In the genomic region with DNA sequence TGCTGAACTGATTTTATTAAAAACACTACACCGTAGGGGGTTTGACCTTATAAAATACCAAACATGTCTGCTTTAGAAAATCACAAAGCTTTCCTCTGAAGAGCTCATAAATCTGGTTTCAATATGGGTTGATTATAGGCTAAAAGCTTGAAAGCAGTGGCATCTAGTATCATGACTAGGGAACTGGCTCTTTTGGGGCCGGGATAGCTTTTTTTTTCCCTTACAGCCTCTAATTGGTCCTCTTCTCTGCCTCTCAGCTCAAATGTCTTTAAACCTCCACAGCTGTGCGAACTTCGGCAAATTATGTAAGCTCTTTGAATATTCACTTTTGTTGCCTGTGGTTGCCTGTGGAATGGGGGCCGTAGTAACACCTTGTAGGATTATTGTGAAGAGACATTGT, we compare ENCODE assay signal across 28 cellular contexts. TPM values are rescaled to one million over a fixed set of nuclear protein-coding genes. Genes with fewer than 3 reads are reported as not detected.
DNase-seq lines count a peak whose midpoint lies in the region; FAIRE-seq and TF ChIP-seq lines count a peak whose summit lies in the region.
"Had no signal": no experiment of that assay in that cellular context is flagged by ENCODE, and none has a peak within 500 bp of the region (broad histone marks: within the 10 kb centered on the region; RNA-seq: fewer than 3 reads in every experiment).

No MANE protein-coding gene starts in this region.

- TF ChIP-seq EP300 in transverse colon (IDR thresholded peaks at IDR 0.05; ENCODE audit: low read depth) = no peak

- H3K27ac ChIP-seq in HUES48 (ENCODE audit: low read depth, low read length) (peak overlapping the region; percentile 61), transverse colon (no peak overlapping the region)
- H3K27ac ChIP-seq: left lung, Peyer's patch, tibial artery had no signal

- H3K4me1 ChIP-seq in HUES48 (ENCODE audit: control insufficient read depth, insufficient read depth, low read length) (peaks cover 63% of the 10 kb centered on the region), transverse colon (peaks cover 0 to 4% (median 2%) of the 10 kb centered on the region in 4 donors)
- H3K4me1 ChIP-seq: Peyer's patch had no signal

- no peak overlapping the region for H3K9ac ChIP-seq in HUES48 (ENCODE audit: low read depth, low read length)

- TF ChIP-seq CTCF in mesothelial cell of epicardium (IDR thresholded peaks at IDR 0.05; ENCODE audit: unreplicated experiment) (no peak), transverse colon (IDR thresholded peaks at IDR 0.05) (no peak)

- H3K27ac Mint-ChIP-seq in mesothelial cell of epicardium = peak overlapping the region; percentile 79
- H3K27ac Mint-ChIP-seq in activated T-helper 2 cell treated with anti-CD3 and anti-CD28 coated beads, Interferon-gamma antibody, Interleukin-2, Interleukin-4, amounts not matched to agents 10 μg/mL and 5 μg/mL and 100 μg/mL, durations not matched to agents 14 hours and 24 hours and 36 hours = no peak overlapping the region
- H3K27ac Mint-ChIP-seq: activated CD4-positive, alpha-beta T cell treated with anti-CD3 and anti-CD28 coated beads for 36 hours; activated CD8-positive, alpha-beta T cell treated with anti-CD3 and anti-CD28 coated beads, Interleukin-2, amount 10 ng/mL, durations not matched to agents 7 days and 5 days; activated naive CD8-positive, alpha-beta T cell; IgD-negative memory B cell; memory B cell had no signal

- no peaks in the 10 kb centered on the region for H3K9me3 Mint-ChIP-seq in mesothelial cell of epicardium
- H3K9me3 Mint-ChIP-seq in activated T-helper 2 cell treated with anti-CD3 and anti-CD28 coated beads, Interferon-gamma antibody, Interleukin-2, Interleukin-4, amounts not matched to agents 10 μg/mL and 5 μg/mL and 100 μg/mL, durations not matched to agents 14 hours and 24 hours and 36 hours = no peaks in the 10 kb centered on the region
- H3K9me3 Mint-ChIP-seq: IgD-negative memory B cell, memory B cell had no signal

- peaks cover 71% of the 10 kb centered on the region for H3K4me1 Mint-ChIP-seq in mesothelial cell of epicardium
- peaks cover under 1% of the 10 kb centered on the region for H3K4me1 Mint-ChIP-seq in activated T-helper 2 cell treated with anti-CD3 and anti-CD28 coated beads, Interferon-gamma antibody, Interleukin-2, Interleukin-4, amounts not matched to agents 10 μg/mL and 5 μg/mL and 100 μg/mL, durations not matched to agents 14 hours and 24 hours and 36 hours (ENCODE audit: low read depth)
- H3K4me1 Mint-ChIP-seq: IgD-negative memory B cell, memory B cell had no signal

- 87 to 90% methylated on average over 5 of the region's 5 CpGs for WGBS in transverse colon (ENCODE audit: low coverage in 1 of 2), 2 donors

- H3K9me3 ChIP-seq in HUES48 (ENCODE audit: control insufficient read depth, insufficient read depth, low read length) (no peaks in the 10 kb centered on the region), transverse colon (no peaks in the 10 kb centered on the region)
- H3K9me3 ChIP-seq: left lung, Peyer's patch, tibial artery had no signal

- intact Hi-C loops in transverse colon (cut with DNase I; ENCODE audit: low total_unique reads) = no loop called here
- intact Hi-C loops in activated T-helper 2 cell treated with anti-CD3 and anti-CD28 coated beads, Interferon-gamma antibody, Interleukin-2, Interleukin-4, amounts not matched to agents 10 μg/mL and 5 μg/mL and 100 μg/mL, durations not matched to agents 14 hours and 24 hours and 36 hours (cut with micrococcal nuclease) = no loop called here

- FAIRE-seq in G401.6 (lab: Jason Lieb, UNC) = peak; percentile 100
- FAIRE-seq: bronchial epithelial cell, colon, islet of Langerhans had no signal

- H3K4me3 ChIP-seq in HUES48 (ENCODE audit: low read depth, low read length) (no peak overlapping the region; the same call in 1 of the 2 replicates), transverse colon (no peak overlapping the region)
- H3K4me3 ChIP-seq: left lung, Peyer's patch, tibial artery had no signal

- H3K36me3 ChIP-seq in HUES48 (ENCODE audit: control insufficient read depth, insufficient read depth, low read length) (peaks cover 23% of the 10 kb centered on the region), transverse colon (no peaks in the 10 kb centered on the region)
- H3K36me3 ChIP-seq: left lung, Peyer's patch had no signal

- TF ChIP-seq POLR2A in transverse colon (IDR thresholded peaks at IDR 0.05) = no peak

- in situ Hi-C loops in transverse colon (cut with MboI; ENCODE audit: low pct_ligation_motif_present in 1 of 4, low pct_unique_long_range_greater_than_20kb in 1 of 4, low sequenced_read_pairs in 3 of 4) = loop anchor here in 1 of 4 donors (10.0 kb wide), 1 partner anchor 309 kb away; no protein-coding TSS in a partner anchor

- peaks cover 22% of the 10 kb centered on the region for H3K36me3 Mint-ChIP-seq in mesothelial cell of epicardium
- H3K36me3 Mint-ChIP-seq in activated T-helper 2 cell treated with anti-CD3 and anti-CD28 coated beads, Interferon-gamma antibody, Interleukin-2, Interleukin-4, amounts not matched to agents 10 μg/mL and 5 μg/mL and 100 μg/mL, durations not matched to agents 14 hours and 24 hours and 36 hours (ENCODE audit: low read depth) = no peaks in the 10 kb centered on the region
- H3K36me3 Mint-ChIP-seq: activated naive CD8-positive, alpha-beta T cell; IgD-negative memory B cell; memory B cell had no signal

- peak overlapping the region; percentile 59 for H3K4me3 Mint-ChIP-seq in mesothelial cell of epicardium
- H3K4me3 Mint-ChIP-seq in activated T-helper 2 cell treated with anti-CD3 and anti-CD28 coated beads, Interferon-gamma antibody, Interleukin-2, Interleukin-4, amounts not matched to agents 10 μg/mL and 5 μg/mL and 100 μg/mL, durations not matched to agents 14 hours and 24 hours and 36 hours (ENCODE audit: low read depth) = no peak overlapping the region
- H3K4me3 Mint-ChIP-seq: activated CD4-positive, alpha-beta T cell treated with anti-CD3 and anti-CD28 coated beads for 36 hours; activated CD8-positive, alpha-beta T cell treated with anti-CD3 and anti-CD28 coated beads, Interleukin-2, amount 10 ng/mL, durations not matched to agents 7 days and 5 days; activated naive CD8-positive, alpha-beta T cell; IgD-negative memory B cell; memory B cell had no signal

- no peaks in the 10 kb centered on the region for H3K27me3 Mint-ChIP-seq in mesothelial cell of epicardium (ENCODE audit: low read depth)
- H3K27me3 Mint-ChIP-seq in activated T-helper 2 cell treated with anti-CD3 and anti-CD28 coated beads, Interferon-gamma antibody, Interleukin-2, Interleukin-4, amounts not matched to agents 10 μg/mL and 5 μg/mL and 100 μg/mL, durations not matched to agents 14 hours and 24 hours and 36 hours (ENCODE audit: low read depth) = peaks cover 40% of the 10 kb centered on the region

- H3K27me3 ChIP-seq in HUES48 (ENCODE audit: control insufficient read depth, insufficient read depth, low read length) (no peaks in the 10 kb centered on the region), transverse colon (peaks cover 9% of the 10 kb centered on the region)
- H3K27me3 ChIP-seq: Peyer's patch, tibial artery had no signal

- peak; percentile 84 for DNase-seq in cerebellar cortex (ENCODE audit: low spot score)
- DNase-seq in mesothelial cell of epicardium (ENCODE audit: low spot score in 2 of 2, unreplicated experiment in 2 of 2) = no peak
- no peak for DNase-seq in transverse colon
- DNase-seq in RPMI8226 = no peak
- no peak for DNase-seq in activated T-helper 2 cell treated with anti-CD3 and anti-CD28 coated beads, Interferon-gamma antibody, Interleukin-2, Interleukin-4, amounts not matched to agents 10 μg/mL and 5 μg/mL and 100 μg/mL, durations not matched to agents 14 hours and 24 hours and 36 hours (ENCODE audit: low spot score)
- DNase-seq: activated CD4-positive, alpha-beta T cell treated with anti-CD3 and anti-CD28 coated beads for 36 hours; activated CD8-positive, alpha-beta T cell treated with anti-CD3 and anti-CD28 coated beads, Interleukin-2, amount 10 ng/mL, durations not matched to agents 7 days and 5 days; activated effector memory CD4-positive, alpha-beta T cell treated with anti-CD3 and anti-CD28 coated beads, Interleukin-2, amount 50 U/mL, for 16 hours; GDM1; HCEC 1CT; left lung; NCI-H1048; NCI-H1694; NCI-H226; NCI-H748 treated with DMSO at 0.1 percent for 48 hours; Peyer's patch; SIG-M5; stimulated activated CD4-positive, alpha-beta T cell treated with anti-CD3 and anti-CD28 coated beads, Interleukin-4, amount 100 ng/mL, for 1 hour; SW 1271; tibial artery had no signal

RNA-seq across cellular contexts. Expression of a gene that starts 8.4 kb away (rescaled TPM):
- total RNA-seq in mesothelial cell of epicardium (209 to 219 TPM (median 217 TPM) in 3 replicates), transverse colon (1 to 10 TPM in 2 of 4 donors, under 1 TPM in 1, not detected in 1; 1.00 to 3.7 (median 1.2) TPM)
- total RNA-seq in activated T-helper 2 cell treated with anti-CD3 and anti-CD28 coated beads, Interferon-gamma antibody, Interleukin-2, Interleukin-4, amounts not matched to agents 10 μg/mL and 5 μg/mL and 100 μg/mL, durations not matched to agents 14 hours and 24 hours and 36 hours = 0.16 TPM in 2 replicates

Comparison
In these comparisons a context has a peak if more than half of its experiments do, and no peak if none do; other contexts are left out.
1. RNA of a gene that starts 8.4 kb away (total RNA-seq): 209 to 219 TPM in mesothelial cell of epicardium; 1.00 to 3.7 TPM in transverse colon and 0.16 TPM in activated T-helper 2 cell treated with anti-CD3 and anti-CD28 coated beads, Interferon-gamma antibody, Interleukin-2, Interleukin-4, amounts not matched to agents 10 μg/mL and 5 μg/mL and 100 μg/mL, durations not matched to agents 14 hours and 24 hours and 36 hours; every median in the first group is over 10 times any median in the second.